In the genomic region with DNA sequence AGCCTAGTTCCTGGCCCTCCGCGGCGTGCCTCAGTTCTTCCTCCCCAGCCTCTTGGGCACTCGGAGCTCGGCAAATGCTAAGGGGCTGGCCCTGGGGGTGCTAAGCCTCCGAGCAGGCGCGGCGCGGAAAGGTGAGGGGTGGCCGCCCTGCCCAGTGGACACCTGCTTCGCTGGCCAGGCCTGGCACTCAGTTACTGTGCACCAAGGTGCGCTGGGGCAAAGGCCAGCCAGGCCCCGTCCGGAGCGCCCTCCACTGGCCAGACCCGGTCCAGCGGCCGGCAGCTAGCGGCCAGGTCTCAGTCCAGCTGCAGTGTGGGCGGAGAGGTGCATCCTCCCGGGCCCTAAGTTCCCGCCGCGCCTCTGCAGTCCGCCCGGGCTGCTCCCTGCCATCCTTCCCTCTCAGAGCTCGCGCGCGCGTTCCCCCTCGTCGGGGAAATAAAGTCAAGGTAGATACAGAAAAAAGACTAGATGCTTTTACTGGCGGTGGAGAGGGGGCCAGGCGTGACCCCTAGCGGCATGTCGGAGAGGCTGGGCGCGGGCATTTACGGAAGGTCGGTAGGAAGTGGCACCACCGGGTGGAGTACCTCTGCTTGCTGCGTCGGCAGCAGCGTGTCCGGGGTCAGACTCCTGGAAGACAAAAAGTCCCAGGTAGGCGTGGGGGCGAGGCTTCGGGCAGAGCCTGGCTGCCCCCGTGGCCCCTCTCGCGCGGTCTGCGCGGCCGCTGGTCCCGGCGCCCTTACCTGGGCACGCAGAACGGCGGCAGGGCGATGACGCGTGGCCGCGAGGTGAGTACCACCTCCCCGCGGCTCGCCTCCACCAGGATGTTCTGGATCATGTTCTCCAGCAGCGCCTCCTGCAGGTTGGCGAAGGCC, we compare ENCODE assay signal across 8 cellular contexts. TPM values are rescaled to one million over a fixed set of nuclear protein-coding genes. Genes with fewer than 3 reads are reported as not detected.
DNase-seq lines count a peak whose midpoint lies in the region; ATAC-seq, FAIRE-seq and TF ChIP-seq lines count a peak whose summit lies in the region.

No MANE protein-coding gene starts in this region.

- H3K79me2 ChIP-seq in astrocyte (ENCODE audit: insufficient read depth, low read length) = no peaks in the 10 kb centered on the region

- peak overlapping the region; percentile 33 for H3K4me2 ChIP-seq in astrocyte (ENCODE audit: low read length)

- H3K9ac ChIP-seq in astrocyte (ENCODE audit: low read length) = no peak overlapping the region

- no peak overlapping the region for H3K4me3 ChIP-seq in astrocyte (ENCODE audit: insufficient read depth, low read depth, low read length)

- H3K4me1 ChIP-seq in astrocyte (ENCODE audit: insufficient read depth, low read length) = no peaks in the 10 kb centered on the region

- DNase-seq in activated T-cell treated with anti-CD3 and anti-CD28 coated beads for 24 hours (ENCODE audit: low read depth) (peak; percentile 29), activated T-cell treated with anti-CD3 and anti-CD28 coated beads for 4 hours (no peak), NCI-H82 (lab: John Stamatoyannopoulos, UW) (peak; percentile 91), astrocyte (ENCODE audit: low read depth) (no peak), iPS-NIHi11 (ENCODE audit: low spot score) (peak; percentile 90), medulla oblongata (ENCODE audit: extremely low spot score) (no peak)
- DNase-seq in stimulated activated naive B cell treated with anti-CD40 and anti-IgM and Interleukin-4, amounts not matched to agents 10 μg/mL and 1 μg/mL and 100 μg/mL, for 72 hours = no peak

- no peak for FAIRE-seq in astrocyte (lab: Jason Lieb, UNC)

- peaks cover 72% of the 10 kb centered on the region for H3K27me3 Mint-ChIP-seq in astrocyte (ENCODE audit: low read depth, unreplicated experiment)
- H3K27me3 Mint-ChIP-seq in stimulated activated naive B cell treated with anti-CD40 and anti-IgM and Interleukin-4, amounts not matched to agents 10 μg/mL and 1 μg/mL and 100 μg/mL, for 72 hours = peaks cover 85 to 95% of the 10 kb centered on the region in 2 donors

- H4K20me1 ChIP-seq in astrocyte (ENCODE audit: insufficient read depth, low read length) = no peaks in the 10 kb centered on the region

- H3K4me3 Mint-ChIP-seq in astrocyte (ENCODE audit: unreplicated experiment) = no peak overlapping the region
- peak overlapping the region; percentile 66 to 72 for H3K4me3 Mint-ChIP-seq in stimulated activated naive B cell treated with anti-CD40 and anti-IgM and Interleukin-4, amounts not matched to agents 10 μg/mL and 1 μg/mL and 100 μg/mL, for 72 hours

- H3K27ac Mint-ChIP-seq in astrocyte (ENCODE audit: unreplicated experiment) = no peak overlapping the region
- H3K27ac Mint-ChIP-seq in stimulated activated naive B cell treated with anti-CD40 and anti-IgM and Interleukin-4, amounts not matched to agents 10 μg/mL and 1 μg/mL and 100 μg/mL, for 72 hours = peak overlapping the region; percentile 74

- H3K4me1 Mint-ChIP-seq in astrocyte (ENCODE audit: low read depth, unreplicated experiment) = peaks cover 7% of the 10 kb centered on the region
- peaks cover 14 to 34% of the 10 kb centered on the region in 2 donors for H3K4me1 Mint-ChIP-seq in stimulated activated naive B cell treated with anti-CD40 and anti-IgM and Interleukin-4, amounts not matched to agents 10 μg/mL and 1 μg/mL and 100 μg/mL, for 72 hours

- no peaks in the 10 kb centered on the region for H3K36me3 Mint-ChIP-seq in astrocyte (ENCODE audit: low read depth, unreplicated experiment)
- H3K36me3 Mint-ChIP-seq in stimulated activated naive B cell treated with anti-CD40 and anti-IgM and Interleukin-4, amounts not matched to agents 10 μg/mL and 1 μg/mL and 100 μg/mL, for 72 hours = peaks cover 0 to 1% of the 10 kb centered on the region in 2 donors

- no peak for TF ChIP-seq CTCF in astrocyte (IDR thresholded peaks at IDR 0.05; ENCODE audit: insufficient read depth, low read depth, low read length)

- ATAC-seq in stimulated activated naive B cell treated with anti-CD40 and anti-IgM and Interleukin-4, amounts not matched to agents 10 μg/mL and 1 μg/mL and 100 μg/mL, for 72 hours (replicated peaks) = peak; percentile 23 to 31
- no peak for ATAC-seq in HG03139 (IDR thresholded peaks at IDR 0.05; ENCODE audit: unreplicated experiment)

- H2AFZ ChIP-seq in astrocyte (ENCODE audit: low read depth, low read length) = no peak overlapping the region

- H3K36me3 ChIP-seq in astrocyte (ENCODE audit: insufficient read depth, low read length) = no peaks in the 10 kb centered on the region

- peaks cover 73% of the 10 kb centered on the region for H3K27me3 ChIP-seq in astrocyte (ENCODE audit: insufficient read depth, low read length)

- H3K27ac ChIP-seq in astrocyte (ENCODE audit: low read depth, low read length) = no peak overlapping the region

- H3K9me3 Mint-ChIP-seq in astrocyte (ENCODE audit: unreplicated experiment) = peaks cover 7% of the 10 kb centered on the region
- no peaks in the 10 kb centered on the region for H3K9me3 Mint-ChIP-seq in stimulated activated naive B cell treated with anti-CD40 and anti-IgM and Interleukin-4, amounts not matched to agents 10 μg/mL and 1 μg/mL and 100 μg/mL, for 72 hours

- H3K9me3 ChIP-seq in astrocyte (ENCODE audit: insufficient read depth, low read depth, low read length) = no peaks in the 10 kb centered on the region

RNA-seq across cellular contexts. Expression of a gene that starts 9.4 kb away (rescaled TPM):
- total RNA-seq in astrocyte = not detected in 2 replicates

RNA-seq across cellular contexts. Expression of a gene that starts 17.6 kb away (rescaled TPM):
- total RNA-seq in astrocyte = not detected in 2 replicates

RNA-seq across cellular contexts. Expression of a gene that starts 38.7 kb away (rescaled TPM):
- total RNA-seq in astrocyte = 0.22 and 0.27 TPM in 2 replicates

RNA-seq across cellular contexts. Expression of a gene that starts 43.2 kb away (rescaled TPM):
- total RNA-seq in astrocyte = 0.75 and 1.1 TPM in 2 replicates

RNA-seq across cellular contexts. Expression of a gene that starts 58.1 kb away (rescaled TPM):
- total RNA-seq in astrocyte = not detected in 2 replicates

Comparison
In these comparisons a context has a peak if more than half of its experiments do, and no peak if none do; other contexts are left out.
1. DNase-seq: peak in activated T-cell treated with anti-CD3 and anti-CD28 coated beads for 24 hours (single experiment), NCI-H82 (single experiment) and iPS-NIHi11 (single experiment); none in activated T-cell treated with anti-CD3 and anti-CD28 coated beads for 4 hours (single experiment), astrocyte (single experiment), stimulated activated naive B cell treated with anti-CD40 and anti-IgM and Interleukin-4, amounts not matched to agents 10 μg/mL and 1 μg/mL and 100 μg/mL, for 72 hours (single experiment) and medulla oblongata (single experiment).